Comparison of ENCODE assay signal across 8 cellular contexts in genomic region chr20:63301671-63302070, GRCh38. TPM values are rescaled to one million over a fixed set of nuclear protein-coding genes. Genes with fewer than 3 reads are reported as not detected.
"Had no signal": no experiment of that assay in that cellular context is flagged by ENCODE, and none has a peak within 500 bp of the region (broad histone marks: within the 10 kb centered on the region; RNA-seq: fewer than 3 reads in every experiment).

No MANE protein-coding gene starts in this region.

- FAIRE-seq: GM12878, GM12891, GM12892, GM18507, GM19239 had no signal

- H3K4me3 ChIP-seq: GM12878 had no signal

- ATAC-seq: GM12878 had no signal

- DNase-seq: GDM1, GF-D8 had no signal

RNA-seq across cellular contexts. Expression of gene COL20A1, which starts 8.7 kb away (rescaled TPM):
- total RNA-seq: G401, GM12878 had no signal
- polyA plus RNA-seq: GM12878 had no signal

RNA-seq across cellular contexts. Expression of gene NKAIN4, which starts 47.4 kb away (rescaled TPM):
- total RNA-seq: GM12878 had no signal
